ENCODE assay signal across 21 cellular contexts in the genomic region with DNA sequence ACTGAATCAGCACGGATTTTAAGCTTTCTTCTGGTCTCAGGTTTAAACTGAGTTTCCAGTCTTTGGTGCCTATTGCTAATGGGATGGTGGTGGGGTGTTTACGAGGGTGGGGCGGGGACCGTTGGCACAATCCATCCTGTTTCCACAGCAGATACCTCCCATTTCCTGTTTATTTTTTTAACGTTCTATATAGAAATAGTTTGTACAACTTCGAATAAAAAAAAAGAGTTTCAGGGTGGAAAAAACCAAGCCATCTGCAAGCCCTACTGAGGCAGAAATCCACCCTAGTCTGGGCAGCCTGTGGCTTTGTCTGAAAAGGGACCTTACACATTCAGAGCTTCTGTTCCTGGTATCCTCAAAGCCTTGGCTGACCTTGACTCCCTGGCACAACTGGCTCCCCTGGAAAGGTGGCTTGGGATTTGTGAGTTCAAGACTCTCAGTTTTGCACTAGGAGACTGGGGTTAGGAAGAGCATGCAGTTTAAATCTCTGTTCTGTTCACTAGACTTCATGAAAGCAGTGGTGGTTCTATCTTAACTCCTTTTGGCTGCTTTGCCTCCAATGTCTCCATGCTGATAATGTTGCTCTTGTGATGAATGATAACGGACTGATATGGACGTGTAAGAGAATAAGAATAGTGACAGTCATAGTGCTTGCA. TPM values are rescaled to one million over a fixed set of nuclear protein-coding genes. Genes with fewer than 3 reads are reported as not detected.
DNase-seq lines count a peak whose midpoint lies in the region; ATAC-seq and TF ChIP-seq lines count a peak whose summit lies in the region.
"Had no signal": no experiment of that assay in that cellular context is flagged by ENCODE, and none has a peak within 500 bp of the region (broad histone marks: within the 10 kb centered on the region; RNA-seq: fewer than 3 reads in every experiment).

No MANE protein-coding gene starts in this region.

- H3K27ac ChIP-seq in naive thymus-derived CD4-positive, alpha-beta T cell (ENCODE audit: low read depth, low read length): peak overlapping the region; percentile 47
- H3K27ac ChIP-seq in osteoblast (ENCODE audit: low read depth, low read length): no peak overlapping the region
- H3K27ac ChIP-seq: uterus had no signal

- peaks cover 8% of the 10 kb centered on the region for H3K36me3 Mint-ChIP-seq in activated CD8-positive, alpha-beta memory T cell treated with anti-CD3 and anti-CD28 coated beads, Interleukin-2, amount 10 ng/mL, durations not matched to agents 7 days and 5 days
- peaks cover 2% of the 10 kb centered on the region for H3K36me3 Mint-ChIP-seq in activated CD8-positive, alpha-beta T cell treated with anti-CD3 and anti-CD28 coated beads, Interleukin-2, amount 10 ng/mL, durations not matched to agents 7 days and 5 days (ENCODE audit: low read depth)
- peaks cover 0 to 25% (median 0%) of the 10 kb centered on the region in 5 donors for H3K36me3 Mint-ChIP-seq in naive thymus-derived CD4-positive, alpha-beta T cell
- H3K36me3 Mint-ChIP-seq: brain, CD14-positive monocyte, mesothelial cell of epicardium had no signal

- no peak overlapping the region for H3K4me2 ChIP-seq in osteoblast (ENCODE audit: insufficient read depth, low read length)

- no peak overlapping the region for H2AFZ ChIP-seq in osteoblast (ENCODE audit: low read length)

- POLR2A ChIA-PET in activated CD8-positive, alpha-beta T cell treated with anti-CD3 and anti-CD28 coated beads, Interleukin-2, amount 10 ng/mL, durations not matched to agents 7 days and 5 days (lab: Charles Lee): no interaction called here
- POLR2A ChIA-PET in naive thymus-derived CD4-positive, alpha-beta T cell (lab: Charles Lee): interaction anchor here (0.8 to 1.0 kb wide), 3 partner anchors 9 to 37 kb away, joined by 3 to 8 read pairs (median 3); no protein-coding TSS in a partner anchor

- no peak for ATAC-seq in activated CD8-positive, alpha-beta memory T cell treated with anti-CD3 and anti-CD28 coated beads, Interleukin-2, amount 10 ng/mL, durations not matched to agents 7 days and 5 days
- ATAC-seq in activated CD8-positive, alpha-beta T cell treated with anti-CD3 and anti-CD28 coated beads, Interleukin-2, amount 10 ng/mL, durations not matched to agents 7 days and 5 days: peak; percentile 28
- no peak for ATAC-seq in naive thymus-derived CD4-positive, alpha-beta T cell
- ATAC-seq: right cardiac atrium had no signal

- TF ChIP-seq POLR2A in NB4 (IDR thresholded peaks at IDR 0.05; ENCODE audit: extremely low read depth, insufficient read length): no peak

- peak overlapping the region; percentile 61 for H3K27ac Mint-ChIP-seq in activated CD8-positive, alpha-beta memory T cell treated with anti-CD3 and anti-CD28 coated beads, Interleukin-2, amount 10 ng/mL, durations not matched to agents 7 days and 5 days
- peak overlapping the region; percentile 37 for H3K27ac Mint-ChIP-seq in activated CD8-positive, alpha-beta T cell treated with anti-CD3 and anti-CD28 coated beads, Interleukin-2, amount 10 ng/mL, durations not matched to agents 7 days and 5 days
- peak overlapping the region; percentile 30 to 83 (median 66) for H3K27ac Mint-ChIP-seq in naive thymus-derived CD4-positive, alpha-beta T cell
- H3K27ac Mint-ChIP-seq: brain, mesothelial cell of epicardium had no signal

- H3K4me3 ChIP-seq in NB4 (ENCODE audit: low read depth, low read length) (no peak overlapping the region), osteoblast (ENCODE audit: insufficient read depth, low read length) (no peak overlapping the region)
- no peak overlapping the region for H3K4me3 ChIP-seq in naive thymus-derived CD4-positive, alpha-beta T cell (ENCODE audit: low read length)
- H3K4me3 ChIP-seq: uterus had no signal

- no peaks in the 10 kb centered on the region for H3K27me3 Mint-ChIP-seq in activated CD8-positive, alpha-beta memory T cell treated with anti-CD3 and anti-CD28 coated beads, Interleukin-2, amount 10 ng/mL, durations not matched to agents 7 days and 5 days
- H3K27me3 Mint-ChIP-seq in activated CD8-positive, alpha-beta T cell treated with anti-CD3 and anti-CD28 coated beads, Interleukin-2, amount 10 ng/mL, durations not matched to agents 7 days and 5 days (ENCODE audit: low read depth): no peaks in the 10 kb centered on the region
- no peaks in the 10 kb centered on the region for H3K27me3 Mint-ChIP-seq in naive thymus-derived CD4-positive, alpha-beta T cell

- no peaks in the 10 kb centered on the region for H3K79me2 ChIP-seq in osteoblast (ENCODE audit: insufficient read depth, low read length)

- H3K36me3 ChIP-seq in naive thymus-derived CD4-positive, alpha-beta T cell (ENCODE audit: control insufficient read depth in 2 of 3, insufficient read depth in 3 of 3, low read length in 3 of 3): no peaks in the 10 kb centered on the region
- H3K36me3 ChIP-seq in osteoblast (ENCODE audit: insufficient read depth, low read length): no peaks in the 10 kb centered on the region
- H3K36me3 ChIP-seq: uterus had no signal

- H3K27me3 ChIP-seq in naive thymus-derived CD4-positive, alpha-beta T cell (ENCODE audit: control insufficient read depth in 2 of 2, insufficient read depth in 2 of 2, low read length in 2 of 2): no peaks in the 10 kb centered on the region
- H3K27me3 ChIP-seq in osteoblast (ENCODE audit: insufficient read depth, low read length): no peaks in the 10 kb centered on the region
- H3K27me3 ChIP-seq: uterus had no signal

- H4K20me1 ChIP-seq in osteoblast (ENCODE audit: insufficient read depth, low read length): no peaks in the 10 kb centered on the region

- H3K9me3 ChIP-seq in naive thymus-derived CD4-positive, alpha-beta T cell (ENCODE audit: control insufficient read depth in 2 of 3, low read length in 3 of 3): no peaks in the 10 kb centered on the region
- no peaks in the 10 kb centered on the region for H3K9me3 ChIP-seq in osteoblast (ENCODE audit: low read depth, low read length)
- H3K9me3 ChIP-seq: uterus had no signal

- TF ChIP-seq CTCF in NB4 (IDR thresholded peaks at IDR 0.05; ENCODE audit: low read depth, low read length): no peak
- TF ChIP-seq CTCF in osteoblast (IDR thresholded peaks at IDR 0.05; ENCODE audit: extremely low read depth, low read depth, low read length): no peak

- peaks cover 45% of the 10 kb centered on the region for H3K4me1 Mint-ChIP-seq in activated CD8-positive, alpha-beta memory T cell treated with anti-CD3 and anti-CD28 coated beads, Interleukin-2, amount 10 ng/mL, durations not matched to agents 7 days and 5 days
- H3K4me1 Mint-ChIP-seq in activated CD8-positive, alpha-beta T cell treated with anti-CD3 and anti-CD28 coated beads, Interleukin-2, amount 10 ng/mL, durations not matched to agents 7 days and 5 days (ENCODE audit: low read depth): peaks cover 42% of the 10 kb centered on the region
- peaks cover 22 to 66% (median 51%) of the 10 kb centered on the region in 7 donors for H3K4me1 Mint-ChIP-seq in naive thymus-derived CD4-positive, alpha-beta T cell
- H3K4me1 Mint-ChIP-seq: brain, mesothelial cell of epicardium had no signal

- H3K9me3 Mint-ChIP-seq in activated CD8-positive, alpha-beta memory T cell treated with anti-CD3 and anti-CD28 coated beads, Interleukin-2, amount 10 ng/mL, durations not matched to agents 7 days and 5 days (ENCODE audit: low read depth): peaks cover 2% of the 10 kb centered on the region
- H3K9me3 Mint-ChIP-seq in activated CD8-positive, alpha-beta T cell treated with anti-CD3 and anti-CD28 coated beads, Interleukin-2, amount 10 ng/mL, durations not matched to agents 7 days and 5 days (ENCODE audit: insufficient read depth): no peaks in the 10 kb centered on the region
- H3K9me3 Mint-ChIP-seq in naive thymus-derived CD4-positive, alpha-beta T cell: peaks cover 0 to 10% (median 0%) of the 10 kb centered on the region in 11 donors
- H3K9me3 Mint-ChIP-seq: brain, CD14-positive monocyte, mesothelial cell of epicardium had no signal

- CTCF ChIA-PET in activated CD8-positive, alpha-beta memory T cell treated with anti-CD3 and anti-CD28 coated beads, Interleukin-2, amount 10 ng/mL, durations not matched to agents 7 days and 5 days (lab: Charles Lee): interaction anchor here (0.9 to 1.6 kb wide), 2 partner anchors 19 to 27 kb away, joined by 3 read pairs; no protein-coding TSS in a partner anchor
- CTCF ChIA-PET in activated CD8-positive, alpha-beta T cell treated with anti-CD3 and anti-CD28 coated beads, Interleukin-2, amount 10 ng/mL, durations not matched to agents 7 days and 5 days (lab: Charles Lee): interaction anchor here (1.5 to 2.1 kb wide), 3 partner anchors 9 to 45 kb away, joined by 3 to 6 read pairs (median 5); no protein-coding TSS in a partner anchor
- CTCF ChIA-PET in naive thymus-derived CD4-positive, alpha-beta T cell (lab: Charles Lee): interaction anchor here (1.0 kb wide), 1 partner anchor 160 kb away, joined by 3 read pairs; no protein-coding TSS in a partner anchor

- no peak overlapping the region for H3K4me3 Mint-ChIP-seq in activated CD8-positive, alpha-beta memory T cell treated with anti-CD3 and anti-CD28 coated beads, Interleukin-2, amount 10 ng/mL, durations not matched to agents 7 days and 5 days
- no peak overlapping the region for H3K4me3 Mint-ChIP-seq in activated CD8-positive, alpha-beta T cell treated with anti-CD3 and anti-CD28 coated beads, Interleukin-2, amount 10 ng/mL, durations not matched to agents 7 days and 5 days
- H3K4me3 Mint-ChIP-seq in naive thymus-derived CD4-positive, alpha-beta T cell: peak overlapping the region in 8 of 10 donors; percentile 0 to 59 (median 33)
- H3K4me3 Mint-ChIP-seq: brain, CD14-positive monocyte, mesothelial cell of epicardium had no signal

- no peak for DNase-seq in activated CD8-positive, alpha-beta memory T cell treated with anti-CD3 and anti-CD28 coated beads, Interleukin-2, amount 10 ng/mL, durations not matched to agents 7 days and 5 days
- no peak for DNase-seq in activated CD8-positive, alpha-beta memory T cell treated with anti-CD3 and anti-CD28 coated beads, Interleukin-2, amount 50 U/mL, for 48 hours
- DNase-seq in NB4 (ENCODE audit: low read depth): peak; percentile 41
- peak; percentile 24 for DNase-seq in activated CD8-positive, alpha-beta T cell treated with anti-CD3 and anti-CD28 coated beads, Interleukin-2, amount 10 ng/mL, durations not matched to agents 7 days and 5 days
- no peak for DNase-seq in naive thymus-derived CD4-positive, alpha-beta T cell
- no peak for DNase-seq in NOMO-1 (lab: John Stamatoyannopoulos, UW; ENCODE audit: unreplicated experiment in 2 of 2)
- DNase-seq in kidney tubule cell (ENCODE audit: low spot score): no peak
- no peak for DNase-seq in osteoblast (ENCODE audit: insufficient read length, low spot score, missing footprints)
- DNase-seq: activated CD8-positive, alpha-beta memory T cell treated with anti-CD3 and anti-CD28 coated beads for 24 hours; activated gamma-delta T cell treated with Interleukin-2 at 50 U/mL for 16 hours; cortex of kidney; foreskin melanocyte; NCI-H2029 treated with DMSO at 0.1 percent for 48 hours; NCI-H526; occipital lobe; right cardiac atrium; stimulated activated CD4-positive, alpha-beta T cell treated with anti-CD3 and anti-CD28 coated beads, Interleukin-15, amount 100 ng/mL, for 24 hours; uterus had no signal

- intact Hi-C loops in naive thymus-derived CD4-positive, alpha-beta T cell (cut with micrococcal nuclease): loop anchor here (2.0 kb wide), 2 partner anchors 14 kb away; no protein-coding TSS in a partner anchor

- H3K4me1 ChIP-seq in naive thymus-derived CD4-positive, alpha-beta T cell (ENCODE audit: control insufficient read depth in 2 of 2, insufficient read depth in 2 of 2, low read length in 2 of 2): peaks cover 28 to 29% of the 10 kb centered on the region in 2 donors
- no peaks in the 10 kb centered on the region for H3K4me1 ChIP-seq in osteoblast (ENCODE audit: insufficient read depth, low read length)
- H3K4me1 ChIP-seq: uterus had no signal

RNA-seq across cellular contexts. Expression of gene VANGL2, which starts 46.7 kb away (rescaled TPM):
- total RNA-seq in activated CD8-positive, alpha-beta memory T cell treated with anti-CD3 and anti-CD28 coated beads, Interleukin-2, amount 10 ng/mL, durations not matched to agents 7 days and 5 days: not detected
- not detected for total RNA-seq in activated CD8-positive, alpha-beta T cell treated with anti-CD3 and anti-CD28 coated beads, Interleukin-2, amount 10 ng/mL, durations not matched to agents 7 days and 5 days
- total RNA-seq in naive thymus-derived CD4-positive, alpha-beta T cell: under 1 TPM in 2 of 5 experiments, not detected in 3; 0.05 to 0.13 TPM
- polyA plus RNA-seq in naive thymus-derived CD4-positive, alpha-beta T cell: not detected
- total RNA-seq in osteoblast: under 0.01 TPM in 1 of 2 replicates, not detected in the other
- polyA plus RNA-seq: CD14-positive monocyte had no signal

Comparison
In these comparisons a context has a peak if more than half of its experiments do, and no peak if none do; other contexts are left out.
1. DNase-seq: peak in NB4 (single experiment) and activated CD8-positive, alpha-beta T cell treated with anti-CD3 and anti-CD28 coated beads, Interleukin-2, amount 10 ng/mL, durations not matched to agents 7 days and 5 days (single experiment); none in activated CD8-positive, alpha-beta memory T cell treated with anti-CD3 and anti-CD28 coated beads, Interleukin-2, amount 10 ng/mL, durations not matched to agents 7 days and 5 days (single experiment), activated CD8-positive, alpha-beta memory T cell treated with anti-CD3 and anti-CD28 coated beads, Interleukin-2, amount 50 U/mL, for 48 hours (single experiment), naive thymus-derived CD4-positive, alpha-beta T cell (0 of 9), NOMO-1 (0 of 2), kidney tubule cell (single experiment) and osteoblast (single experiment).
2. H3K4me3 Mint-ChIP-seq: peak in naive thymus-derived CD4-positive, alpha-beta T cell (8 of 10); none in activated CD8-positive, alpha-beta memory T cell treated with anti-CD3 and anti-CD28 coated beads, Interleukin-2, amount 10 ng/mL, durations not matched to agents 7 days and 5 days (single experiment) and activated CD8-positive, alpha-beta T cell treated with anti-CD3 and anti-CD28 coated beads, Interleukin-2, amount 10 ng/mL, durations not matched to agents 7 days and 5 days (single experiment).
3. Peak in every context shown above with its lines, with median percentiles within 50 percentile points of each other: H3K27ac Mint-ChIP-seq.